Comparison of ENCODE assay signal across 14 cellular contexts in genomic region chr10:59891349-59891748, GRCh38. TPM values are rescaled to one million over a fixed set of nuclear protein-coding genes. Genes with fewer than 3 reads are reported as not detected.
A peak's percentile ranks its signal among the peaks of the same experiment; 100 is the strongest.
DNase-seq lines count a peak whose midpoint lies in the region; ATAC-seq and TF ChIP-seq lines count a peak whose summit lies in the region.
"Had no signal": no experiment of that assay in that cellular context is flagged by ENCODE, and none has a peak within 500 bp of the region (broad histone marks: within the 10 kb centered on the region; RNA-seq: fewer than 3 reads in every experiment).

No MANE protein-coding gene starts in this region.

- peak; percentile 58 for ATAC-seq in HG02678 (IDR thresholded peaks at IDR 0.05; ENCODE audit: unreplicated experiment)
- ATAC-seq in T-helper 17 cell: no peak
- ATAC-seq in GM21367 (IDR thresholded peaks at IDR 0.05; ENCODE audit: unreplicated experiment): no peak
- ATAC-seq: K562 had no signal

- no peaks in the 10 kb centered on the region for H3K9me3 ChIP-seq in T-helper 17 cell (ENCODE audit: control insufficient read depth, low read length, poor library complexity, severe bottlenecking)
- no peaks in the 10 kb centered on the region for H3K9me3 ChIP-seq in sigmoid colon
- no peaks in the 10 kb centered on the region for H3K9me3 ChIP-seq in effector memory CD4-positive, alpha-beta T cell (ENCODE audit: control insufficient read depth, low read length)

- H3K4me1 ChIP-seq in sigmoid colon: peaks cover 0 to 94% (median 89%) of the 10 kb centered on the region in 4 donors
- H3K4me1 ChIP-seq in effector memory CD4-positive, alpha-beta T cell (ENCODE audit: control insufficient read depth, insufficient read depth, low read length, poor library complexity, severe bottlenecking): peaks cover 9% of the 10 kb centered on the region

- H3K27me3 ChIP-seq in sigmoid colon: no peaks in the 10 kb centered on the region
- H3K27me3 ChIP-seq in effector memory CD4-positive, alpha-beta T cell (replicated peaks; ENCODE audit: control insufficient read depth, insufficient read depth, low read length, poor library complexity, severe bottlenecking): no peaks in the 10 kb centered on the region
- H3K27me3 ChIP-seq: cardiac muscle cell had no signal

- no peak for TF ChIP-seq POLR2A in sigmoid colon (IDR thresholded peaks at IDR 0.05)

- DNase-seq in activated CD4-positive, alpha-beta T cell treated with anti-CD3 and anti-CD28 coated beads, Interleukin-2, amount 10 ng/mL, durations not matched to agents 24 days and 14 days: no peak
- DNase-seq in activated CD4-positive, alpha-beta T cell treated with anti-CD3 and anti-CD28 coated beads for 1 hour: no peak
- DNase-seq in T-helper 17 cell (no peak), sigmoid colon (no peak), NOMO-1 treated with DMSO at 0.1 percent for 48 hours (lab: John Stamatoyannopoulos, UW; ENCODE audit: unreplicated experiment) (no peak)
- DNase-seq in effector memory CD4-positive, alpha-beta T cell: no peak
- DNase-seq: NCI-H2029; NK-92 treated with Interleukin-12 subunit alpha and Interleukin-12 subunit beta, amount 100 ng/mL, for 24 hours; nucleus accumbens had no signal

- H3K4me3 Mint-ChIP-seq in activated CD4-positive, alpha-beta T cell treated with anti-CD3 and anti-CD28 coated beads, Interleukin-2, amount 10 ng/mL, durations not matched to agents 24 days and 14 days: no peak overlapping the region
- no peak overlapping the region for H3K4me3 Mint-ChIP-seq in T-helper 17 cell

- no peak overlapping the region for H3K4me3 ChIP-seq in sigmoid colon
- H3K4me3 ChIP-seq in effector memory CD4-positive, alpha-beta T cell (ENCODE audit: insufficient read depth, low read depth, low read length, poor library complexity, severe bottlenecking): no peak overlapping the region
- H3K4me3 ChIP-seq: cardiac muscle cell, K562, lung had no signal

- peaks cover 24% of the 10 kb centered on the region for H3K36me3 Mint-ChIP-seq in activated CD4-positive, alpha-beta T cell treated with anti-CD3 and anti-CD28 coated beads, Interleukin-2, amount 10 ng/mL, durations not matched to agents 24 days and 14 days (ENCODE audit: low read depth)
- peaks cover 2% of the 10 kb centered on the region for H3K36me3 Mint-ChIP-seq in T-helper 17 cell (ENCODE audit: low read depth)

- no peaks in the 10 kb centered on the region for H3K27me3 Mint-ChIP-seq in activated CD4-positive, alpha-beta T cell treated with anti-CD3 and anti-CD28 coated beads, Interleukin-2, amount 10 ng/mL, durations not matched to agents 24 days and 14 days
- H3K27me3 Mint-ChIP-seq in T-helper 17 cell: no peaks in the 10 kb centered on the region

- 66 to 76% methylated on average over 3 of the region's 3 CpGs for WGBS in sigmoid colon, 2 donors

- no peak for TF ChIP-seq CTCF in sigmoid colon (IDR thresholded peaks at IDR 0.05)

- H3K4me1 Mint-ChIP-seq in activated CD4-positive, alpha-beta T cell treated with anti-CD3 and anti-CD28 coated beads, Interleukin-2, amount 10 ng/mL, durations not matched to agents 24 days and 14 days: peaks cover 57% of the 10 kb centered on the region
- peaks cover 56% of the 10 kb centered on the region for H3K4me1 Mint-ChIP-seq in T-helper 17 cell

- H3K36me3 ChIP-seq in sigmoid colon: peaks cover 0 to 13% (median 2%) of the 10 kb centered on the region in 4 donors
- no peaks in the 10 kb centered on the region for H3K36me3 ChIP-seq in effector memory CD4-positive, alpha-beta T cell (ENCODE audit: control insufficient read depth, insufficient read depth, low read length)
- H3K36me3 ChIP-seq: cardiac muscle cell had no signal

- peak overlapping the region in 3 of 4 donors; percentile 83 to 93 (median 84) for H3K27ac ChIP-seq in sigmoid colon
- H3K27ac ChIP-seq in effector memory CD4-positive, alpha-beta T cell (ENCODE audit: insufficient read depth, low read length, poor library complexity, severe bottlenecking): no peak overlapping the region
- H3K27ac ChIP-seq: cardiac muscle cell had no signal

- H3K27ac Mint-ChIP-seq in activated CD4-positive, alpha-beta T cell treated with anti-CD3 and anti-CD28 coated beads, Interleukin-2, amount 10 ng/mL, durations not matched to agents 24 days and 14 days: peak overlapping the region; percentile 19
- H3K27ac Mint-ChIP-seq in T-helper 17 cell: peak overlapping the region; percentile 11

- intact Hi-C loops in activated CD4-positive, alpha-beta T cell treated with anti-CD3 and anti-CD28 coated beads, Interleukin-2, amount 10 ng/mL, durations not matched to agents 24 days and 14 days (cut with micrococcal nuclease): no loop called here
- intact Hi-C loops in sigmoid colon (cut with DNase I): no loop called here

- no peak for TF ChIP-seq EP300 in sigmoid colon (IDR thresholded peaks at IDR 0.05)

- no peaks in the 10 kb centered on the region for H3K9me3 Mint-ChIP-seq in activated CD4-positive, alpha-beta T cell treated with anti-CD3 and anti-CD28 coated beads, Interleukin-2, amount 10 ng/mL, durations not matched to agents 24 days and 14 days

RNA-seq across cellular contexts. Expression of gene CCDC6, which starts 15.0 kb away (rescaled TPM):
- total RNA-seq in activated CD4-positive, alpha-beta T cell treated with anti-CD3 and anti-CD28 coated beads, Interleukin-2, amount 10 ng/mL, durations not matched to agents 24 days and 14 days: 83.2 and 85.1 TPM in 2 replicates
- total RNA-seq in T-helper 17 cell: 10 to 100 TPM; 25.3 to 27.0 TPM
- total RNA-seq in sigmoid colon: 10 to 100 TPM; 59.2 to 97.5 (median 62.2) TPM
- 10 to 100 TPM; 12.6 to 23.5 (median 19.4) TPM for polyA plus RNA-seq in sigmoid colon
